15 cellular contexts compared by ENCODE assay signal in the genomic region with DNA sequence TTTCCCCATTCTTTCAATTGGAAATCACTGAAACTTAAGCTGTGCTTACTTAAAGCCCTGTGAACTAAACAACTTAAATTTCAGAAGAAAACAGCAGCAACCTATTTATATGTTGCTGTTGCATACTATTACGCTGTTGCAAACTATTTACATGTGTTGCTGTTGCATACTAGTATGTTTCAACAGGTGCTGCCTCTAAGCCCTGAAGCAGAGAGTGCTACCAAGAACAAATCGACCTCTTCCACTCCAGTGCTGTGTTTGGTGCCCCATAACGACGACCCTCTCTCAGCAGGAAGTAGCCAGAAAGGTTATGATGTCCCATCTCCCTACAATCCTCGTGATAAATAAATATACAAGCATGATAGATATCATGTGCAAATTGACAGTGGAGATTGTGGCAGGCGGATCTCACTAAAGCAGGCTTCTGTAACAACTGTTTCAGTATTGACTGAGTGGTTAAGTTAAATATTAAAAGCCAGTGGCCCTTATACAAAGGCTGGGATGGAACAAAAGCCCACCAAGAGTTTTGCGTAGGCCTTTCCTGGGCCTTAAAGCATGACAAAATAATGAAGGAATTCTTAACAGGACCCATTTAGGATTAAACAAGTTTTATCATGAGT. TPM values are rescaled to one million over a fixed set of nuclear protein-coding genes. Genes with fewer than 3 reads are reported as not detected.
DNase-seq lines count a peak whose midpoint lies in the region; ATAC-seq and TF ChIP-seq lines count a peak whose summit lies in the region.
"Had no signal": no experiment of that assay in that cellular context is flagged by ENCODE, and none has a peak within 500 bp of the region (broad histone marks: within the 10 kb centered on the region; RNA-seq: fewer than 3 reads in every experiment).

No MANE protein-coding gene starts in this region.

- DNase-seq in left lobe of liver (ENCODE audit: low spot score) (no peak), occipital lobe (lab: John Stamatoyannopoulos, UW) (no peak), left lung (no peak), NOMO-1 (lab: John Stamatoyannopoulos, UW; ENCODE audit: unreplicated experiment in 2 of 2) (no peak)
- DNase-seq: AML-193; Caco-2; CD4-positive, alpha-beta T cell; H9 had no signal

- H3K36me3 ChIP-seq in HEK293 (ENCODE audit: control insufficient read depth in 2 of 2, insufficient read depth in 1 of 2, low read length in 2 of 2) (no peaks in the 10 kb centered on the region), parathyroid adenoma (ENCODE audit: control insufficient read depth, insufficient read depth, low read length) (no peaks in the 10 kb centered on the region), left lung (no peaks in the 10 kb centered on the region)

- TF ChIP-seq CTCF in HEK293 (tag by site-specific recombination; IDR thresholded peaks at IDR 0.05) = no peak
- no peak for TF ChIP-seq CTCF in VCaP (conservative IDR thresholded peaks at IDR 0.05)
- no peak for TF ChIP-seq CTCF in parathyroid adenoma (IDR thresholded peaks at IDR 0.05)
- no peak for TF ChIP-seq CTCF in left lung (IDR thresholded peaks at IDR 0.05)

- H3K4me3 Mint-ChIP-seq in stimulated activated memory B cell treated with anti-CD40 and anti-IgM and Interleukin-4, amounts not matched to agents 10 μg/mL and 1 μg/mL and 100 μg/mL, for 72 hours = no peak overlapping the region
- H3K4me3 Mint-ChIP-seq: CD4-positive, alpha-beta T cell; H9 had no signal

- POLR2A ChIA-PET in HEK293 (lab: Yijun Ruan, JAX) = no interaction called here

- intact Hi-C loops in left lung (cut with DNase I) = no loop called here

- H3K4me3 ChIP-seq in HEK293 (ENCODE audit: low read depth, low read length) (no peak overlapping the region), parathyroid adenoma (ENCODE audit: low read depth, low read length) (no peak overlapping the region), left lung (no peak overlapping the region)
- H3K4me3 ChIP-seq: A549 had no signal

- H3K27ac Mint-ChIP-seq in stimulated activated memory B cell treated with anti-CD40 and anti-IgM and Interleukin-4, amounts not matched to agents 10 μg/mL and 1 μg/mL and 100 μg/mL, for 72 hours = no peak overlapping the region
- H3K27ac Mint-ChIP-seq: CD4-positive, alpha-beta T cell; H9 had no signal

- no peaks in the 10 kb centered on the region for H3K27me3 Mint-ChIP-seq in stimulated activated memory B cell treated with anti-CD40 and anti-IgM and Interleukin-4, amounts not matched to agents 10 μg/mL and 1 μg/mL and 100 μg/mL, for 72 hours

- no peak overlapping the region for H3K4me2 ChIP-seq in parathyroid adenoma (ENCODE audit: low read length)
- H3K4me2 ChIP-seq: A549 had no signal

- CTCF ChIA-PET in HEK293 (lab: Yijun Ruan, JAX) = interaction anchor here (0.7 to 0.9 kb wide), 2 partner anchors 9 to 377 kb away, joined by 3 to 4 read pairs; no protein-coding TSS in a partner anchor

- H3K9me3 ChIP-seq in HEK293 (ENCODE audit: control insufficient read depth, insufficient read depth, low read depth, low read length) (no peaks in the 10 kb centered on the region), parathyroid adenoma (ENCODE audit: control insufficient read depth, low read length) (no peaks in the 10 kb centered on the region), left lung (no peaks in the 10 kb centered on the region)
- H3K9me3 ChIP-seq: A549, Caco-2 had no signal

- H3K79me2 ChIP-seq in parathyroid adenoma = no peaks in the 10 kb centered on the region

- no peaks in the 10 kb centered on the region for H3K36me3 Mint-ChIP-seq in stimulated activated memory B cell treated with anti-CD40 and anti-IgM and Interleukin-4, amounts not matched to agents 10 μg/mL and 1 μg/mL and 100 μg/mL, for 72 hours

- H2AFZ ChIP-seq in parathyroid adenoma = peak overlapping the region; percentile 43

- no peaks in the 10 kb centered on the region for H3K9me3 Mint-ChIP-seq in stimulated activated memory B cell treated with anti-CD40 and anti-IgM and Interleukin-4, amounts not matched to agents 10 μg/mL and 1 μg/mL and 100 μg/mL, for 72 hours
- H3K9me3 Mint-ChIP-seq: CD4-positive, alpha-beta T cell had no signal

- H3K27me3 ChIP-seq in parathyroid adenoma (ENCODE audit: control insufficient read depth, insufficient read depth, low read length) (no peaks in the 10 kb centered on the region), left lung (no peaks in the 10 kb centered on the region)

- H3K4me1 ChIP-seq in HEK293 (ENCODE audit: control insufficient read depth, insufficient read depth, low read length) (no peaks in the 10 kb centered on the region), parathyroid adenoma (peaks cover 15% of the 10 kb centered on the region), left lung (peaks cover 0 to 4% of the 10 kb centered on the region in 2 donors)

- no peak overlapping the region for H3K9ac ChIP-seq in parathyroid adenoma

- no peak overlapping the region for H3K27ac ChIP-seq in HEK293 (ENCODE audit: extremely low read depth, low read depth, low read length)
- H3K27ac ChIP-seq in VCaP = peak overlapping the region; percentile 59
- H3K27ac ChIP-seq in parathyroid adenoma = peak overlapping the region; percentile 65
- no peak overlapping the region for H3K27ac ChIP-seq in left lung
- H3K27ac ChIP-seq: 22Rv1, A549, C4-2B had no signal

- ATAC-seq in left lobe of liver (peak; percentile 60), left lung (no peak)
- ATAC-seq in stimulated activated memory B cell treated with anti-CD40 and anti-IgM and Interleukin-4, amounts not matched to agents 10 μg/mL and 1 μg/mL and 100 μg/mL, for 72 hours = no peak
- ATAC-seq: A549 had no signal

- H3K4me1 Mint-ChIP-seq in stimulated activated memory B cell treated with anti-CD40 and anti-IgM and Interleukin-4, amounts not matched to agents 10 μg/mL and 1 μg/mL and 100 μg/mL, for 72 hours = peaks cover 5% of the 10 kb centered on the region

TF ChIP-seq in HEK293, 187 proteins besides CTCF, POLR2A, EP300 and RAD21:
- TF ChIP-seq, protein P1, sequence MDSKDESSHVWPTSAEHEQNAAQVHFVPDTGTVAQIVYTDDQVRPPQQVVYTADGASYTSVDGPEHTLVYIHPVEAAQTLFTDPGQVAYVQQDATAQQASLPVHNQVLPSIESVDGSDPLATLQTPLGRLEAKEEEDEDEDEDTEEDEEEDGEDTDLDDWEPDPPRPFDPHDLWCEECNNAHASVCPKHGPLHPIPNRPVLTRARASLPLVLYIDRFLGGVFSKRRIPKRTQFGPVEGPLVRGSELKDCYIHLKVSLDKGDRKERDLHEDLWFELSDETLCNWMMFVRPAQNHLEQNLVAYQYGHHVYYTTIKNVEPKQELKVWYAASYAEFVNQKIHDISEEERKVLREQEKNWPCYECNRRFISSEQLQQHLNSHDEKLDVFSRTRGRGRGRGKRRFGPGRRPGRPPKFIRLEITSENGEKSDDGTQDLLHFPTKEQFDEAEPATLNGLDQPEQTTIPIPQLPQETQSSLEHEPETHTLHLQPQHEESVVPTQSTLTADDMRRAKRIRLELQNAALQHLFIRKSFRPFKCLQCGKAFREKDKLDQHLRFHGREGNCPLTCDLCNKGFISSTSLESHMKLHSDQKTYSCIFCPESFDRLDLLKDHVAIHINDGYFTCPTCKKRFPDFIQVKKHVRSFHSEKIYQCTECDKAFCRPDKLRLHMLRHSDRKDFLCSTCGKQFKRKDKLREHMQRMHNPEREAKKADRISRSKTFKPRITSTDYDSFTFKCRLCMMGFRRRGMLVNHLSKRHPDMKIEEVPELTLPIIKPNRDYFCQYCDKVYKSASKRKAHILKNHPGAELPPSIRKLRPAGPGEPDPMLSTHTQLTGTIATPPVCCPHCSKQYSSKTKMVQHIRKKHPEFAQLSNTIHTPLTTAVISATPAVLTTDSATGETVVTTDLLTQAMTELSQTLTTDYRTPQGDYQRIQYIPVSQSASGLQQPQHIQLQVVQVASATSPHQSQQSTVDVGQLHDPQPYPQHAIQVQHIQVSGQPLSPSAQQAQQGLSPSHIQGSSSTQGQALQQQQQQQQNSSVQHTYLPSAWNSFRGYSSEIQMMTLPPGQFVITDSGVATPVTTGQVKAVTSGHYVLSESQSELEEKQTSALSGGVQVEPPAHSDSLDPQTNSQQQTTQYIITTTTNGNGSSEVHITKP (tag by site-specific recombination; IDR thresholded peaks at IDR 0.05) = no peak
- TF ChIP-seq SCRT2 (tag by site-specific recombination; IDR thresholded peaks at IDR 0.05) (peak; percentile 90), ZNF112 (tag by site-specific recombination; IDR thresholded peaks at IDR 0.05) (no peak), SCRT1 (tag by site-specific recombination; IDR thresholded peaks at IDR 0.05; ENCODE audit: borderline replicate concordance) (peak; percentile 87), ZNF707 (tag by site-specific recombination; IDR thresholded peaks at IDR 0.05) (no peak), ZNF248 (tag by site-specific recombination; IDR thresholded peaks at IDR 0.05) (no peak)

RNA-seq across cellular contexts. Expression of a gene that starts 5.7 kb away (rescaled TPM):
- total RNA-seq in left lobe of liver (11.6 TPM), occipital lobe (5.6 TPM), left lung (100 to 1,000 TPM; 117 to 120 TPM)

RNA-seq across cellular contexts. Expression of a gene that starts 11.4 kb away (rescaled TPM):
- total RNA-seq in left lobe of liver (5.9 TPM), occipital lobe (26.7 TPM), left lung (10 to 100 TPM; 10.9 to 12.3 TPM)

RNA-seq across cellular contexts. Expression of a gene that starts 58.4 kb away (rescaled TPM):
- total RNA-seq in left lobe of liver (55.4 TPM), occipital lobe (1.6 TPM), left lung (100 to 1,000 TPM in 1 of 2 donors, 10 to 100 TPM in 1; 71.4 to 127 TPM)

Comparison
In these comparisons a context has a peak if more than half of its experiments do, and no peak if none do; other contexts are left out.
1. H3K27ac ChIP-seq: peak in VCaP (single experiment) and parathyroid adenoma (single experiment); none in HEK293 (single experiment) and left lung (0 of 2).
2. RNA of a gene that starts 58.4 kb away (total RNA-seq): 71.4 to 127 TPM in left lung and 55.4 TPM in left lobe of liver (single experiment); 1.6 TPM in occipital lobe (single experiment); every median in the first group is over 10 times any median in the second.